8 cellular contexts compared by ENCODE assay signal in the genomic region with DNA sequence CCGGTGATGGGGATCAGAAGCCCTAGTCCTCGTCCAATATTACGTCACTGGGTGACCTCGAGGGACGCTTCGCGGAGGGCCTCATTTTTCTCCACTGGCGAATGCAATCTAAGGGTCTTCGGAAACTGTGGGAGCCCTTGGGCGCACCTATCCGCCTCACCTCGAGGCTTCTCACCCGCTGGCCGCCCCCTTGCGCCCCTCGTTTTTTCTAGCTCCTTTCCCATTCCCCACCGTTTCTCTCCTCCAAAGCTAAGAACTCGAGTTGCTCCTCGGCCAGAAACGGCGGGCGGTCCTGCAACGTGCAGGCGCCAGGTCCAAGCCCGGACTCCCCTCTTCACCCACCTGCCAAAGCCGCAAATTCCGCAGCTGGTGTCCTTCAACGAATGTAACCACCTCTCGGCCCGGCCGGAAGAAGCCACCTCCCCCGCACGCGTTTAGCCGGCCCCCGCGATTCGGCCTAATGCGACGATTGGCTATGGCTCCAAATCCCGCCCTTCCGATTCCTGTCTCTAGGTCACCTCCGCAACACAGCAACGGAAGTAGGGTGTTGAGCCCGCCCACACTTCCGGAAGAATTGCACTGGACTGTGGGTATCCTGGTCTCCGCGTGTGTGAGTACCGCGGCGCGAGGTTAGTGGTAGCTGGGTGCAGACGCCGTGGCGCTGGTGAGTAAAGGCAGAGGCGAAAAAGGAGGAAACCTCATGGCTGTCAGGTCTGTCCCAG. TPM values are rescaled to one million over a fixed set of nuclear protein-coding genes. Genes with fewer than 3 reads are reported as not detected.
A peak's percentile ranks its signal among the peaks of the same experiment; 100 is the strongest.
DNase-seq lines count a peak whose midpoint lies in the region; ATAC-seq, FAIRE-seq and TF ChIP-seq lines count a peak whose summit lies in the region.

A gene with protein sequence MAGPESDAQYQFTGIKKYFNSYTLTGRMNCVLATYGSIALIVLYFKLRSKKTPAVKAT (minus strand): TSS at position 409 of the 722 bp plus-strand sequence. CDS start 4,018 bp downstream, outside the sequence.
A gene with protein sequence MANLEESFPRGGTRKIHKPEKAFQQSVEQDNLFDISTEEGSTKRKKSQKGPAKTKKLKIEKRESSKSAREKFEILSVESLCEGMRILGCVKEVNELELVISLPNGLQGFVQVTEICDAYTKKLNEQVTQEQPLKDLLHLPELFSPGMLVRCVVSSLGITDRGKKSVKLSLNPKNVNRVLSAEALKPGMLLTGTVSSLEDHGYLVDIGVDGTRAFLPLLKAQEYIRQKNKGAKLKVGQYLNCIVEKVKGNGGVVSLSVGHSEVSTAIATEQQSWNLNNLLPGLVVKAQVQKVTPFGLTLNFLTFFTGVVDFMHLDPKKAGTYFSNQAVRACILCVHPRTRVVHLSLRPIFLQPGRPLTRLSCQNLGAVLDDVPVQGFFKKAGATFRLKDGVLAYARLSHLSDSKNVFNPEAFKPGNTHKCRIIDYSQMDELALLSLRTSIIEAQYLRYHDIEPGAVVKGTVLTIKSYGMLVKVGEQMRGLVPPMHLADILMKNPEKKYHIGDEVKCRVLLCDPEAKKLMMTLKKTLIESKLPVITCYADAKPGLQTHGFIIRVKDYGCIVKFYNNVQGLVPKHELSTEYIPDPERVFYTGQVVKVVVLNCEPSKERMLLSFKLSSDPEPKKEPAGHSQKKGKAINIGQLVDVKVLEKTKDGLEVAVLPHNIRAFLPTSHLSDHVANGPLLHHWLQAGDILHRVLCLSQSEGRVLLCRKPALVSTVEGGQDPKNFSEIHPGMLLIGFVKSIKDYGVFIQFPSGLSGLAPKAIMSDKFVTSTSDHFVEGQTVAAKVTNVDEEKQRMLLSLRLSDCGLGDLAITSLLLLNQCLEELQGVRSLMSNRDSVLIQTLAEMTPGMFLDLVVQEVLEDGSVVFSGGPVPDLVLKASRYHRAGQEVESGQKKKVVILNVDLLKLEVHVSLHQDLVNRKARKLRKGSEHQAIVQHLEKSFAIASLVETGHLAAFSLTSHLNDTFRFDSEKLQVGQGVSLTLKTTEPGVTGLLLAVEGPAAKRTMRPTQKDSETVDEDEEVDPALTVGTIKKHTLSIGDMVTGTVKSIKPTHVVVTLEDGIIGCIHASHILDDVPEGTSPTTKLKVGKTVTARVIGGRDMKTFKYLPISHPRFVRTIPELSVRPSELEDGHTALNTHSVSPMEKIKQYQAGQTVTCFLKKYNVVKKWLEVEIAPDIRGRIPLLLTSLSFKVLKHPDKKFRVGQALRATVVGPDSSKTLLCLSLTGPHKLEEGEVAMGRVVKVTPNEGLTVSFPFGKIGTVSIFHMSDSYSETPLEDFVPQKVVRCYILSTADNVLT (N-terminal part only) (plus strand): TSS at position 560 of the 722 bp plus-strand sequence. CDS start 1,801 bp downstream, outside the sequence.

- H3K9me3 ChIP-seq in HepG2 (ENCODE audit: low read length), result no peaks in the 10 kb centered on the region

- peak within 1 kb of the TSS; percentile 75 for H2AFZ ChIP-seq in HepG2 (ENCODE audit: low read length)

- peaks cover 55% of the 10 kb centered on the region for H3K79me2 ChIP-seq in HepG2 (ENCODE audit: insufficient read depth, low read length)

- in situ Hi-C loops in HepG2 (cut with HindIII; ENCODE audit: extremely low pct_ligation_motif_present, low pct_unique_long_range_greater_than_20kb), result no loop called here

- peak within 1 kb of the TSS; percentile 93 for H3K9ac ChIP-seq in HepG2 (ENCODE audit: insufficient read depth, low read depth, low read length)

- POLR2A ChIA-PET in HepG2 (lab: Yijun Ruan, JAX), result interaction anchor here (0.8 to 1.8 kb wide), 10 partner anchors 9 to 266 kb away, joined by 3 to 10 read pairs (median 4); a partner anchor contains a TSS

- TF ChIP-seq POLR2A in HepG2 (IDR thresholded peaks at IDR 0.05; ENCODE audit: insufficient read depth in 1 of 2, low read depth in 2 of 2, low read length in 2 of 2), result peak; percentile 77 to 94

- CTCF ChIA-PET in HepG2 (lab: Yijun Ruan, JAX; ENCODE audit: low intra/inter-chr PET ratio, low total read pairs), result no interaction called here

- H3K27ac ChIP-seq in C4-2B (peak within 1 kb of the TSS; percentile 94), HepG2 (ENCODE audit: extremely low read length, insufficient read depth, low read length) (peak within 1 kb of the TSS; percentile 81)

- H3K4me2 ChIP-seq in HepG2 (ENCODE audit: low read depth, low read length), result peak within 1 kb of the TSS; percentile 92

- no peaks in the 10 kb centered on the region for H4K20me1 ChIP-seq in HepG2 (ENCODE audit: insufficient read depth, low read length)

- no TSS peak for BruUV-seq in HepG2 (replicated peaks; lab: Mats Ljungman, UMichigan)

- ATAC-seq in GM19351 (IDR thresholded peaks at IDR 0.05; ENCODE audit: unreplicated experiment), result peak; percentile 99
- ATAC-seq in HG03558 (IDR thresholded peaks at IDR 0.05; ENCODE audit: extremely low read depth, unreplicated experiment), result peak; percentile 91
- ATAC-seq in HepG2, result peak; percentile 99

- TF ChIP-seq EP300 in HepG2 (IDR thresholded peaks at IDR 0.05; ENCODE audit: low read depth in 2 of 2, low read length in 2 of 2), result no peak
- TF ChIP-seq EP300 in HepG2 (CRISPR knock-in tag; IDR thresholded peaks at IDR 0.05; ENCODE audit: borderline replicate concordance), result peak; percentile 39; the same call in 1 of the 2 replicates

- no peaks in the 10 kb centered on the region; a peak in 1 of 5 replicates for H3K27me3 ChIP-seq in HepG2 (ENCODE audit: control insufficient read depth in 1 of 2, insufficient read depth in 2 of 2, low read length in 2 of 2)

- TF ChIP-seq RAD21 in HepG2 (CRISPR knock-in tag; IDR thresholded peaks at IDR 0.05), result peak; percentile 11; the same call in 1 of the 2 replicates

- WGBS in HepG2 (ENCODE audit: low lambda C conversion rate), result under 1% methylated on average over 40 of the region's 56 CpGs

- H3K4me1 ChIP-seq in HepG2 (ENCODE audit: insufficient read depth, low read length), result peaks cover 49% of the 10 kb centered on the region

- intact Hi-C loops in HepG2 (cut with micrococcal nuclease; ENCODE audit: unreplicated experiment), result no loop called here

- DNase-seq in NCI-H748 treated with DMSO at 0.1 percent for 48 hours (lab: John Stamatoyannopoulos, UW) (peak; percentile 90), dermis blood vessel endothelial cell (peak; percentile 99), HepG2 (ENCODE audit: low spot score) (peak; percentile 98)
- DNase-seq in activated CD4-positive, alpha-beta T cell treated with anti-CD3 and anti-CD28 coated beads, Interleukin-2, amount 50 U/mL, for 4 hours, result peak; percentile 92 to 94
- peak; percentile 98 for DNase-seq in stimulated activated CD4-positive, alpha-beta T cell treated with anti-CD3 and anti-CD28 coated beads, Interleukin-4, amount 100 ng/mL, for 24 hours

- TF ChIP-seq CTCF in C4-2B (conservative IDR thresholded peaks at IDR 0.05) (no peak; the same call in 1 of the 2 replicates), HepG2 (CRISPR knock-in tag; IDR thresholded peaks at IDR 0.05) (peak; percentile 60)

- peaks cover 6 to 36% of the 10 kb centered on the region in 2 experiments; a peak in 4 of 5 replicates for H3K36me3 ChIP-seq in HepG2 (replicated peaks in 1 of 2; ENCODE audit: control insufficient read depth in 1 of 2, insufficient read depth in 2 of 2, low read length in 2 of 2)

- peak within 1 kb of the TSS; percentile 71 to 94 (median 84) for H3K4me3 ChIP-seq in HepG2 (replicated peaks in 1 of 3; ENCODE audit: insufficient read depth in 1 of 3, low read depth in 2 of 3, low read length in 3 of 3)

- peak; percentile 94 for FAIRE-seq in HepG2 (lab: Jason Lieb, UNC)

RNA-seq across cellular contexts. Expression of the first gene that starts in this region (rescaled TPM):
- total RNA-seq in dermis blood vessel endothelial cell, result 152 and 350 TPM in 2 replicates
- total RNA-seq in HepG2 (2016; rRNA removed; fragmentation: Illumina TruSeq; extraction: Trizol), result 517 and 673 TPM in 2 replicates
- total RNA-seq in HepG2 (2016; cell fraction: cytosol; rRNA removed; fragmentation: Illumina TruSeq; extraction: Trizol; ENCODE audit: low read depth), result 258 and 328 TPM in 2 replicates
- total RNA-seq in HepG2 (2016; cell fraction: insoluble cytoplasmic fraction; rRNA removed; fragmentation: Illumina TruSeq; extraction: Trizol), result 493 and 717 TPM in 2 replicates
- 437 and 464 TPM in 2 replicates for total RNA-seq in HepG2 (2016; cell fraction: membrane; rRNA removed; fragmentation: Illumina TruSeq; extraction: Trizol)
- total RNA-seq in HepG2 (2016; cell fraction: nucleus; rRNA removed; fragmentation: Illumina TruSeq; extraction: Trizol), result 157 and 178 TPM in 2 replicates
- polyA plus RNA-seq in HepG2 (2011; rRNA removed), result 276 and 312 TPM in 2 replicates
- 160 and 250 TPM in 2 replicates for polyA plus RNA-seq in HepG2 (2011; cell fraction: cytosol; rRNA removed)
- polyA plus RNA-seq in HepG2 (2011; cell fraction: nucleus; rRNA removed), result 31.3 and 53.0 TPM in 2 replicates
- polyA plus RNA-seq in HepG2 (2012), result 263 and 341 TPM in 2 replicates
- polyA plus RNA-seq in HepG2 (2016; cell fraction: cytosol; fragmentation: Illumina TruSeq; extraction: Trizol; ENCODE audit: low read depth), result 314 and 388 TPM in 2 replicates
- 638 and 679 TPM in 2 replicates for polyA plus RNA-seq in HepG2 (2016; cell fraction: insoluble cytoplasmic fraction; fragmentation: Illumina TruSeq; extraction: Trizol; ENCODE audit: low read depth)
- 396 and 455 TPM in 2 replicates for polyA plus RNA-seq in HepG2 (2016; cell fraction: membrane; fragmentation: Illumina TruSeq; extraction: Trizol; ENCODE audit: low read depth)
- polyA plus RNA-seq in HepG2 (2016; cell fraction: nucleus; fragmentation: Illumina TruSeq; extraction: Trizol; ENCODE audit: insufficient read depth, low read depth), result 274 and 284 TPM in 2 replicates
- polyA minus RNA-seq in HepG2 (2011; rRNA and poly(A)+ RNA removed; ENCODE audit: low replicate concordance), result 11.6 and 27.9 TPM in 2 replicates
- 25.3 and 27.0 TPM in 2 replicates for polyA minus RNA-seq in HepG2 (2011; cell fraction: cytosol; rRNA and poly(A)+ RNA removed)
- 14.5 and 28.2 TPM in 2 replicates for polyA minus RNA-seq in HepG2 (2011; cell fraction: nucleus; rRNA and poly(A)+ RNA removed)

RNA-seq across cellular contexts. Expression of the second gene that starts in this region (rescaled TPM):
- total RNA-seq in dermis blood vessel endothelial cell (41.5 and 50.5 TPM in 2 replicates), HepG2 (2016; rRNA removed; fragmentation: Illumina TruSeq; extraction: Trizol) (40.3 and 52.8 TPM in 2 replicates)
- 27.0 and 30.8 TPM in 2 replicates for total RNA-seq in HepG2 (2016; cell fraction: cytosol; rRNA removed; fragmentation: Illumina TruSeq; extraction: Trizol; ENCODE audit: low read depth)
- 34.1 and 54.5 TPM in 2 replicates for total RNA-seq in HepG2 (2016; cell fraction: insoluble cytoplasmic fraction; rRNA removed; fragmentation: Illumina TruSeq; extraction: Trizol)
- total RNA-seq in HepG2 (2016; cell fraction: membrane; rRNA removed; fragmentation: Illumina TruSeq; extraction: Trizol), result 18.0 and 20.8 TPM in 2 replicates
- 98.0 and 102 TPM in 2 replicates for total RNA-seq in HepG2 (2016; cell fraction: nucleus; rRNA removed; fragmentation: Illumina TruSeq; extraction: Trizol)
- polyA plus RNA-seq in HepG2 (2011; rRNA removed), result 12.8 and 17.7 TPM in 2 replicates
- 9.6 and 9.7 TPM in 2 replicates for polyA plus RNA-seq in HepG2 (2011; cell fraction: cytosol; rRNA removed)
- 42.8 and 48.5 TPM in 2 replicates for polyA plus RNA-seq in HepG2 (2011; cell fraction: nucleus; rRNA removed)
- polyA plus RNA-seq in HepG2 (2012), result 17.7 and 25.7 TPM in 2 replicates
- polyA plus RNA-seq in HepG2 (2016; cell fraction: cytosol; fragmentation: Illumina TruSeq; extraction: Trizol; ENCODE audit: low read depth), result 3.2 and 3.6 TPM in 2 replicates
- polyA plus RNA-seq in HepG2 (2016; cell fraction: insoluble cytoplasmic fraction; fragmentation: Illumina TruSeq; extraction: Trizol; ENCODE audit: low read depth), result 22.1 and 22.5 TPM in 2 replicates
- 5.0 and 5.4 TPM in 2 replicates for polyA plus RNA-seq in HepG2 (2016; cell fraction: membrane; fragmentation: Illumina TruSeq; extraction: Trizol; ENCODE audit: low read depth)
- 93.1 and 111 TPM in 2 replicates for polyA plus RNA-seq in HepG2 (2016; cell fraction: nucleus; fragmentation: Illumina TruSeq; extraction: Trizol; ENCODE audit: insufficient read depth, low read depth)
- polyA minus RNA-seq in HepG2 (2011; rRNA and poly(A)+ RNA removed; ENCODE audit: low replicate concordance), result 43.3 and 78.6 TPM in 2 replicates
- 18.0 and 22.6 TPM in 2 replicates for polyA minus RNA-seq in HepG2 (2011; cell fraction: cytosol; rRNA and poly(A)+ RNA removed)
- polyA minus RNA-seq in HepG2 (2011; cell fraction: nucleus; rRNA and poly(A)+ RNA removed), result 41.7 and 65.8 TPM in 2 replicates

Comparison
In these comparisons a context has a peak if more than half of its experiments do, and no peak if none do; other contexts are left out.
1. Peak in every context shown above with its lines: DNase-seq, ATAC-seq, H3K4me3 ChIP-seq and H3K27ac ChIP-seq.